ENCODE assay signal across 7 cellular contexts in the genomic region with DNA sequence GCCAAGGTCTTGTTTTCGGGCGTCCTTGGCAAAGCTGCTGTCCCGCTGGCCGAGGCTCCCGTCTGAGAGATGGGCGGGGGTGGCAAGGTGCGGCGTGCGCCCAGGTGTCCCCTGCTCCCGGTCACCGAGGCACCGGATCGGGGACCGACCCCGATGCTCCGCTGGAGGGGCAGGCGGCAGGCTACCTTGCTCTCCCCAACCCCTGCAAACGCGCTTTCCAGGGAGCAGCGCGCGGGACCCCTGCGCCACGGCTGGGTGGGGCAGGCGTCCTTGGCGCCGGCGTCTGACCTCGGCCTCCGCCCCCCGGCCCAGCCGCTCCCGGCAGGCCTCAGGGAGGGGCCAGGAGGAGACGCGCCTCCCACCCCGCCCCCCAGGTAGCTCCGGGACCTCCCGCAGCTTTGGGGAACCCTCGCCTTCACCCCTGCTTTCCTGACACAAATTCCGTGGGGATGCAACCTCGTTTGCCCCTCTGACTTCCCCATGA. TPM values are rescaled to one million over a fixed set of nuclear protein-coding genes. Genes with fewer than 3 reads are reported as not detected.
DNase-seq lines count a peak whose midpoint lies in the region; ATAC-seq and TF ChIP-seq lines count a peak whose summit lies in the region.

No MANE protein-coding gene starts in this region.

- DNase-seq in RWPE1 (ENCODE audit: low spot score), result no peak
- DNase-seq in epithelial cell of esophagus (ENCODE audit: low read depth), result no peak
- no peak for DNase-seq in ovary
- DNase-seq in NCI-H82 treated with DMSO at 0.1 percent for 48 hours (lab: John Stamatoyannopoulos, UW; ENCODE audit: unreplicated experiment), result no peak
- DNase-seq in C1 segment of cervical spinal cord (lab: John Stamatoyannopoulos, UW), result no peak
- no peak for DNase-seq in amniotic stem cell (lab: John Stamatoyannopoulos, UW)

- no peak for TF ChIP-seq POLR2A in ovary (IDR thresholded peaks at IDR 0.05)

- no peaks in the 10 kb centered on the region for H3K9me3 ChIP-seq in ovary

- no peaks in the 10 kb centered on the region for H3K27me3 ChIP-seq in ovary

- peak overlapping the region; percentile 74 for H3K27ac ChIP-seq in RWPE1
- H3K27ac ChIP-seq in ovary, result no peak overlapping the region

- no peak for TF ChIP-seq CTCF in RWPE1 (conservative IDR thresholded peaks at IDR 0.05; ENCODE audit: low read depth)
- no peak for TF ChIP-seq CTCF in epithelial cell of esophagus (IDR thresholded peaks at IDR 0.05; ENCODE audit: insufficient read depth, low read depth, low read length, missing control alignments)
- TF ChIP-seq CTCF in ovary (IDR thresholded peaks at IDR 0.05), result no peak

- H3K4me3 ChIP-seq in epithelial cell of esophagus (ENCODE audit: low read length) (peak overlapping the region; percentile 37), ovary (peak overlapping the region; percentile 28)

- intact Hi-C loops in ovary (cut with DNase I), result loop anchor here in 1 of 4 donors (10.0 kb wide), 1 partner anchor 291 kb away; no protein-coding TSS in a partner anchor

- POLR2A ChIA-PET in RWPE1 (lab: Yijun Ruan, JAX; ENCODE audit: low non-redundant PET), result interaction anchor here (1.5 kb wide), 1 partner anchor 11 kb away, joined by 13 read pairs; no protein-coding TSS in a partner anchor

- WGBS in ovary, 3 donors, result 0 to 2% (median 1%) methylated on average over 3 to 41 of the region's 41 CpGs

- H3K36me3 ChIP-seq in ovary, result no peaks in the 10 kb centered on the region

- ATAC-seq in GM21381 (IDR thresholded peaks at IDR 0.05; ENCODE audit: unreplicated experiment), result peak; percentile 11

- no peaks in the 10 kb centered on the region for H3K4me1 ChIP-seq in ovary (ENCODE audit: insufficient read depth)

- CTCF ChIA-PET in RWPE1 (lab: Yijun Ruan, JAX), result interaction anchor here (0.5 to 0.8 kb wide), 3 partner anchors 14 to 92 kb away, joined by 3 to 5 read pairs (median 4); no protein-coding TSS in a partner anchor

- TF ChIP-seq EP300 in ovary (IDR thresholded peaks at IDR 0.05), result no peak

RNA-seq across cellular contexts. Expression of gene N4BP3, which starts 0.6 kb away (rescaled TPM):
- 1 to 10 TPM in 2 of 7 donors, under 1 TPM in 5; 0.40 to 1.8 (median 0.58) TPM for total RNA-seq in ovary
- polyA plus RNA-seq in ovary, result 1 to 10 TPM in 1 of 2 donors, under 1 TPM in 1; 0.58 to 1.3 TPM

RNA-seq across cellular contexts. Expression of gene RMND5B, which starts 16.9 kb away (rescaled TPM):
- 10 to 100 TPM; 18.1 to 43.2 (median 33.0) TPM for total RNA-seq in ovary
- 10 to 100 TPM; 13.8 to 25.0 TPM for polyA plus RNA-seq in ovary

RNA-seq across cellular contexts. Expression of gene NHP2, which starts 39.8 kb away (rescaled TPM):
- total RNA-seq in ovary, result 100 to 1,000 TPM in 6 of 7 donors, 10 to 100 TPM in 1; 78.4 to 174 (median 115) TPM
- polyA plus RNA-seq in ovary, result 100 to 1,000 TPM in 1 of 2 donors, 10 to 100 TPM in 1; 50.1 to 148 TPM
